In genomic region chr11:65363770-65364169, GRCh38 we compare ENCODE assay signal across 1 cellular context.
TF ChIP-seq lines count a peak whose summit lies in the region.

No MANE protein-coding gene starts in this region.

TF ChIP-seq in HepG2, 621 proteins besides CTCF, POLR2A, EP300 and RAD21:
- TF ChIP-seq SIN3B (IDR thresholded peaks at IDR 0.05; ENCODE audit: low read length) = no peak
- peak; percentile 53; the same call in 1 of the 2 replicates for TF ChIP-seq CEBPG (CRISPR knock-in tag; IDR thresholded peaks at IDR 0.05)
- peak; percentile 79 for TF ChIP-seq CEBPB (IDR thresholded peaks at IDR 0.05; ENCODE audit: borderline replicate concordance, low read depth, low read length)
